15 cellular contexts compared by ENCODE assay signal in genomic region chr4:128827280-128827679, GRCh38. TPM values are rescaled to one million over a fixed set of nuclear protein-coding genes. Genes with fewer than 3 reads are reported as not detected.
DNase-seq lines count a peak whose midpoint lies in the region; ATAC-seq, FAIRE-seq and TF ChIP-seq lines count a peak whose summit lies in the region.
"Had no signal": no experiment of that assay in that cellular context is flagged by ENCODE, and none has a peak within 500 bp of the region (broad histone marks: within the 10 kb centered on the region; RNA-seq: fewer than 3 reads in every experiment).

No MANE protein-coding gene starts in this region.

- no peak overlapping the region for H3K4me3 Mint-ChIP-seq in activated naive CD8-positive, alpha-beta T cell treated with anti-CD3 and anti-CD28 coated beads, Interleukin-2, amount 50 U/mL, for 24 hours
- H3K4me3 Mint-ChIP-seq: activated T-cell treated with anti-CD3 and anti-CD28 coated beads, Interleukin-2, amount 50 U/mL, for 4 hours had no signal

- H3K9me3 ChIP-seq in A549 = no peaks in the 10 kb centered on the region
- H3K9me3 ChIP-seq: colonic mucosa had no signal

- peaks cover 83% of the 10 kb centered on the region for H3K4me1 ChIP-seq in A549

- CTCF ChIA-PET in A549 (lab: Yijun Ruan, JAX) (no interaction called here), HEK293T (lab: Yijun Ruan, JAX) (no interaction called here)

- TF ChIP-seq POLR2A in A549 (IDR thresholded peaks at IDR 0.05; ENCODE audit: low read length) = no peak

- TF ChIP-seq RAD21 in A549 (conservative IDR thresholded peaks at IDR 0.05 in 1 of 2, IDR thresholded peaks at IDR 0.05 in 1 of 2) = no peak

- H3K4me2 ChIP-seq in A549 = 0 out of 3 replicates have a peak overlapping the region, but pooled peaks have one; percentile 12

- ATAC-seq in A549 = no peak
- peak; percentile 32 for ATAC-seq in GM18909 (IDR thresholded peaks at IDR 0.05; ENCODE audit: poor library complexity, unreplicated experiment)
- ATAC-seq in HG02885 (IDR thresholded peaks at IDR 0.05; ENCODE audit: poor library complexity, unreplicated experiment) = peak; percentile 22
- ATAC-seq in activated naive CD8-positive, alpha-beta T cell treated with anti-CD3 and anti-CD28 coated beads, Interleukin-2, amount 50 U/mL, for 24 hours = no peak

- peak overlapping the region; percentile 5 for H3K27ac Mint-ChIP-seq in activated naive CD8-positive, alpha-beta T cell treated with anti-CD3 and anti-CD28 coated beads, Interleukin-2, amount 50 U/mL, for 24 hours

- no peak for TF ChIP-seq CTCF in A549 (IDR thresholded peaks at IDR 0.05)

- H3K27me3 Mint-ChIP-seq in activated naive CD8-positive, alpha-beta T cell treated with anti-CD3 and anti-CD28 coated beads, Interleukin-2, amount 50 U/mL, for 24 hours = no peaks in the 10 kb centered on the region

- no peak for FAIRE-seq in A549 (lab: Jason Lieb, UNC)

- peaks cover 28% of the 10 kb centered on the region for H3K36me3 Mint-ChIP-seq in activated naive CD8-positive, alpha-beta T cell treated with anti-CD3 and anti-CD28 coated beads, Interleukin-2, amount 50 U/mL, for 24 hours (ENCODE audit: low read depth)

- no peak overlapping the region for H3K4me3 ChIP-seq in A549
- H3K4me3 ChIP-seq: BLaER1 treated with 17β-estradiol and CSF1 and Interleukin-3, amounts not matched to agents 10 nM and 100 nM; colonic mucosa had no signal

- POLR2A ChIA-PET in A549 (lab: Yijun Ruan, JAX) = no interaction called here
- POLR2A ChIA-PET in HEK293T (lab: Yijun Ruan, JAX) = no interaction called here

- H3K9me3 Mint-ChIP-seq in activated naive CD8-positive, alpha-beta T cell treated with anti-CD3 and anti-CD28 coated beads, Interleukin-2, amount 50 U/mL, for 24 hours = no peaks in the 10 kb centered on the region
- H3K9me3 Mint-ChIP-seq: activated T-cell treated with anti-CD3 and anti-CD28 coated beads, Interleukin-2, amount 50 U/mL, for 4 hours had no signal

- DNase-seq in A549 (ENCODE audit: low read depth in 1 of 2, low spot score in 1 of 2) (no peak), NCI-H82 (lab: John Stamatoyannopoulos, UW) (no peak), HEK293T (ENCODE audit: extremely low spot score) (no peak), amniotic stem cell (lab: John Stamatoyannopoulos, UW) (no peak)
- DNase-seq in activated naive CD8-positive, alpha-beta T cell treated with anti-CD3 and anti-CD28 coated beads, Interleukin-2, amount 50 U/mL, for 24 hours = no peak
- DNase-seq in effector CD8-positive, alpha-beta T cell (lab: John Stamatoyannopoulos, UW) = no peak
- DNase-seq: activated T-cell treated with anti-CD3 and anti-CD28 coated beads, Interleukin-2, amount 50 U/mL, for 4 hours; colonic mucosa; KG1; mammary epithelial cell; NCI-H526 treated with DMSO at 0.1 percent for 48 hours; SW 1271 had no signal

- peaks cover 68% of the 10 kb centered on the region for H3K4me1 Mint-ChIP-seq in activated naive CD8-positive, alpha-beta T cell treated with anti-CD3 and anti-CD28 coated beads, Interleukin-2, amount 50 U/mL, for 24 hours

- 0 out of 6 replicates have a peak overlapping the region, but pooled peaks of 1 of the 2 experiments have one; percentile 6 for H3K27ac ChIP-seq in A549
- H3K27ac ChIP-seq: BLaER1 treated with 17β-estradiol and CSF1 and Interleukin-3, amounts not matched to agents 10 nM and 100 nM; colonic mucosa had no signal

- no peak for TF ChIP-seq EP300 in A549 (IDR thresholded peaks at IDR 0.05)

TF ChIP-seq in A549, 52 proteins besides CTCF, POLR2A, EP300 and RAD21:
- TF ChIP-seq, protein P1, sequence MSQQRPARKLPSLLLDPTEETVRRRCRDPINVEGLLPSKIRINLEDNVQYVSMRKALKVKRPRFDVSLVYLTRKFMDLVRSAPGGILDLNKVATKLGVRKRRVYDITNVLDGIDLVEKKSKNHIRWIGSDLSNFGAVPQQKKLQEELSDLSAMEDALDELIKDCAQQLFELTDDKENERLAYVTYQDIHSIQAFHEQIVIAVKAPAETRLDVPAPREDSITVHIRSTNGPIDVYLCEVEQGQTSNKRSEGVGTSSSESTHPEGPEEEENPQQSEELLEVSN (IDR thresholded peaks at IDR 0.05; ENCODE audit: borderline replicate concordance, low read depth) = no peak
- no peak for TF ChIP-seq SREBF2 (IDR thresholded peaks at IDR 0.05)
- TF ChIP-seq POLR2AphosphoS2 (conservative IDR thresholded peaks at IDR 0.05; ENCODE audit: low read length) = no peak
- no peak for TF ChIP-seq NFE2L2 (conservative IDR thresholded peaks at IDR 0.05; ENCODE audit: low read length)
- no peak for TF ChIP-seq TFCP2L1 (CRISPR knock-in tag; IDR thresholded peaks at IDR 0.05)
- no peak for TF ChIP-seq KDM5A (IDR thresholded peaks at IDR 0.05)
- no peak for TF ChIP-seq EHF (CRISPR knock-in tag; IDR thresholded peaks at IDR 0.05)
- no peak for TF ChIP-seq RFX5 (IDR thresholded peaks at IDR 0.05)

TF ChIP-seq in HEK293T, 16 proteins besides CTCF, POLR2A, EP300 and RAD21:
- TF ChIP-seq FOXA1 (IDR thresholded peaks at IDR 0.05) = no peak
- TF ChIP-seq HDGF (IDR thresholded peaks at IDR 0.05; ENCODE audit: borderline replicate concordance) = no peak
- no peak for TF ChIP-seq ARNT (IDR thresholded peaks at IDR 0.05)
- TF ChIP-seq ELF4 (IDR thresholded peaks at IDR 0.05) = no peak
- no peak for TF ChIP-seq FOXM1 (IDR thresholded peaks at IDR 0.05; ENCODE audit: borderline replicate concordance)
- no peak for TF ChIP-seq SUZ12 (IDR thresholded peaks at IDR 0.05)
- TF ChIP-seq SP1 (IDR thresholded peaks at IDR 0.05) = no peak
- TF ChIP-seq, protein P2, sequence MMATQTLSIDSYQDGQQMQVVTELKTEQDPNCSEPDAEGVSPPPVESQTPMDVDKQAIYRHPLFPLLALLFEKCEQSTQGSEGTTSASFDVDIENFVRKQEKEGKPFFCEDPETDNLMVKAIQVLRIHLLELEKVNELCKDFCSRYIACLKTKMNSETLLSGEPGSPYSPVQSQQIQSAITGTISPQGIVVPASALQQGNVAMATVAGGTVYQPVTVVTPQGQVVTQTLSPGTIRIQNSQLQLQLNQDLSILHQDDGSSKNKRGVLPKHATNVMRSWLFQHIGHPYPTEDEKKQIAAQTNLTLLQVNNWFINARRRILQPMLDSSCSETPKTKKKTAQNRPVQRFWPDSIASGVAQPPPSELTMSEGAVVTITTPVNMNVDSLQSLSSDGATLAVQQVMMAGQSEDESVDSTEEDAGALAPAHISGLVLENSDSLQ (IDR thresholded peaks at IDR 0.05) = no peak
- no peak for TF ChIP-seq L3MBTL2 (conservative IDR thresholded peaks at IDR 0.05)
- no peak for TF ChIP-seq CTBP1 (IDR thresholded peaks at IDR 0.05; ENCODE audit: borderline replicate concordance)
- TF ChIP-seq LEF1 (IDR thresholded peaks at IDR 0.05; ENCODE audit: borderline replicate concordance) = no peak
- no peak for TF ChIP-seq NFRKB (IDR thresholded peaks at IDR 0.05)
- TF ChIP-seq TARDBP (IDR thresholded peaks at IDR 0.05) = no peak
TF ChIP-seq in HEK293T: peak in this region for 0.

RNA-seq across cellular contexts. Expression of gene JADE1, which starts 17.8 kb away (rescaled TPM):
- 46.7 and 54.6 TPM in 2 replicates for polyA plus RNA-seq in A549 (2011; rRNA removed)
- polyA plus RNA-seq in A549 (2012; cell fraction: cytosol; rRNA removed) = 13.9 and 16.6 TPM in 2 replicates
- 22.4 and 32.8 TPM in 2 replicates for polyA plus RNA-seq in A549 (2012; cell fraction: nucleus; rRNA removed)
- polyA plus RNA-seq in A549 (2017; fragmentation: RNase III; extraction: RNeasy Plus Mini Kit Qiagen cat#74134 plus additional on column Dnase treatment) = 21.7 to 25.1 TPM (median 23.7 TPM) in 3 replicates
- polyA minus RNA-seq in A549 (2011; rRNA and poly(A)+ RNA removed) = 74.8 and 83.3 TPM in 2 replicates

Comparison
In these comparisons a context has a peak if more than half of its experiments do, and no peak if none do; other contexts are left out.
1. ATAC-seq: peak in GM18909 (single experiment) and HG02885 (single experiment); none in A549 (0 of 2) and activated naive CD8-positive, alpha-beta T cell treated with anti-CD3 and anti-CD28 coated beads, Interleukin-2, amount 50 U/mL, for 24 hours (single experiment).